9 cellular contexts compared by ENCODE assay signal in the genomic region with DNA sequence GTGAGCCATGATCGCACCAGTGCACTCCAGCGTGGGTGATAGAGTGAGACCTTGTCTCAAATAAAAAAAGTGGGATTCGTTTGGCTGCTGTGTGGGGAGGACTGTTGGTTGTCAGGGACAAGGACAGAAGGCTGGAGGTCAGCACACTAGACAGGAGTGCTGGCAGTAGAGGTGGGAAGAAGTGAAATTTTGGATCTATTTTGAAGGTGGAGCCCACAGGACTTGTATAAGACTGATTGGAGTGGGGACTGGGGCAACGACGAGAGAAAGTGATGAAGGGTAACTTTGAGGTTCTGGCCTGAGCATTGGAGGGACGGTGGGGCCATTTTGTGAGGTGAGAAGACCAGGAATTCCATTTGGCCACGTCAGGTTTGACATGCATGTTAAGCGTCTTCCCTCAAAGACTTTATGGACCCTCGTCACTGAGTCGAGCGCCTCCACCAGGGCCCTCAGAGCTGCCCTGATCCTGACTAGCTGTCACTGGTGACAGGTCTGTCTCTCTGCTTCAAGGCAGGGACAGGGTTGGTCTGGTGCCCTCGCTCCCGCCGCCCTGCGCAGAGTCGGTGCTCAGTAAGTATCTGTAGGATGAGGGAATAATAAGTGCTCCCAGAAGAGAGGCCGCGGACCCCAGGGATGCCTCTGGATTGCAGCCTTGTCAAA. TPM values are rescaled to one million over a fixed set of nuclear protein-coding genes. Genes with fewer than 3 reads are reported as not detected.
DNase-seq lines count a peak whose midpoint lies in the region; ATAC-seq and TF ChIP-seq lines count a peak whose summit lies in the region.
"Had no signal": no experiment of that assay in that cellular context is flagged by ENCODE, and none has a peak within 500 bp of the region (broad histone marks: within the 10 kb centered on the region; RNA-seq: fewer than 3 reads in every experiment).

No MANE protein-coding gene starts in this region.

- peak overlapping the region; percentile 73 for H2AFZ ChIP-seq in DND-41 (ENCODE audit: low read depth, low read length)

- ATAC-seq in DND-41 (ENCODE audit: insufficient read depth, low read depth), result peak; percentile 10; the same call in 2 of the 3 replicates

- H3K36me3 Mint-ChIP-seq in activated naive CD8-positive, alpha-beta T cell, result peaks cover 10% of the 10 kb centered on the region
- H3K36me3 Mint-ChIP-seq in immature natural killer cell, result peaks cover 3 to 7% (median 7%) of the 10 kb centered on the region in 3 donors

- peak overlapping the region; percentile 47 to 80; a peak in 3 of 4 replicates for H3K4me3 ChIP-seq in DND-41 (ENCODE audit: low read depth in 1 of 2, low read length in 2 of 2)
- peak overlapping the region; percentile 88 to 93 (median 90) for H3K4me3 ChIP-seq in subcutaneous abdominal adipose tissue (ENCODE audit: low read depth in 1 of 5, low read length in 5 of 5)

- peak overlapping the region; percentile 86 for H3K4me2 ChIP-seq in DND-41 (ENCODE audit: insufficient read depth, low read length)

- H3K4me1 Mint-ChIP-seq in activated naive CD8-positive, alpha-beta T cell (ENCODE audit: low read depth), result peaks cover 40% of the 10 kb centered on the region
- peaks cover 55 to 59% of the 10 kb centered on the region in 2 donors for H3K4me1 Mint-ChIP-seq in immature natural killer cell

- peaks cover 43% of the 10 kb centered on the region for H3K79me2 ChIP-seq in DND-41 (ENCODE audit: insufficient read depth, low read length)

- peak overlapping the region; percentile 98 for H3K4me3 Mint-ChIP-seq in activated naive CD8-positive, alpha-beta T cell
- H3K4me3 Mint-ChIP-seq in immature natural killer cell, result peak overlapping the region; percentile 97 to 99 (median 98)

- no peaks in the 10 kb centered on the region for H3K27me3 Mint-ChIP-seq in activated naive CD8-positive, alpha-beta T cell
- H3K27me3 Mint-ChIP-seq in immature natural killer cell (ENCODE audit: low read depth in 3 of 3), result peaks cover 7 to 10% (median 8%) of the 10 kb centered on the region in 3 donors

- H3K27me3 ChIP-seq in DND-41 (ENCODE audit: insufficient read depth, low read length, poor library complexity) (peaks cover 3% of the 10 kb centered on the region), subcutaneous abdominal adipose tissue (ENCODE audit: control insufficient read depth in 5 of 5, insufficient read depth in 4 of 5, low read length in 5 of 5) (no peaks in the 10 kb centered on the region)

- DNase-seq in DND-41, result no peak
- DNase-seq in HT1080 (ENCODE audit: low read depth), result peak; percentile 47
- no peak for DNase-seq in immature natural killer cell
- no peak for DNase-seq in OCI-M2 (lab: John Stamatoyannopoulos, UW; ENCODE audit: unreplicated experiment)
- DNase-seq in middle frontal gyrus (ENCODE audit: extremely low spot score, low spot score), result no peak
- DNase-seq in NCI-H774 (lab: John Stamatoyannopoulos, UW), result no peak

- H3K27ac ChIP-seq in DND-41 (ENCODE audit: low read length) (peak overlapping the region; percentile 63), subcutaneous abdominal adipose tissue (ENCODE audit: low read depth, low read length) (peak overlapping the region; percentile 74)

- H4K20me1 ChIP-seq in DND-41 (ENCODE audit: insufficient read depth, low read length), result peaks cover 21% of the 10 kb centered on the region

- TF ChIP-seq CTCF in DND-41 (IDR thresholded peaks at IDR 0.05; ENCODE audit: borderline replicate concordance, extremely low read depth, low read length, poor library complexity, severe bottlenecking), result no peak

- H3K4me1 ChIP-seq in DND-41 (ENCODE audit: insufficient read depth, low read length) (peaks cover 31% of the 10 kb centered on the region), subcutaneous abdominal adipose tissue (ENCODE audit: control insufficient read depth in 5 of 5, insufficient read depth in 5 of 5, low read length in 5 of 5) (peaks cover 3 to 38% (median 26%) of the 10 kb centered on the region in 5 donors)

- peak overlapping the region; percentile 95 for H3K27ac Mint-ChIP-seq in activated naive CD8-positive, alpha-beta T cell
- H3K27ac Mint-ChIP-seq in immature natural killer cell, result peak overlapping the region; percentile 94 to 99 (median 98)

- no peaks in the 10 kb centered on the region for H3K9me3 Mint-ChIP-seq in activated naive CD8-positive, alpha-beta T cell (ENCODE audit: low read depth)
- no peaks in the 10 kb centered on the region for H3K9me3 Mint-ChIP-seq in immature natural killer cell

- H3K36me3 ChIP-seq in DND-41 (ENCODE audit: insufficient read depth, low read length) (peaks cover 33% of the 10 kb centered on the region), subcutaneous abdominal adipose tissue (ENCODE audit: control insufficient read depth in 5 of 5, insufficient read depth in 5 of 5, low read length in 5 of 5) (peaks cover 3 to 24% (median 10%) of the 10 kb centered on the region in 5 donors)

- H3K9me3 ChIP-seq in DND-41 (ENCODE audit: insufficient read depth, low read length, severe bottlenecking) (no peaks in the 10 kb centered on the region), subcutaneous abdominal adipose tissue (ENCODE audit: control insufficient read depth in 5 of 5, low read length in 5 of 5) (no peaks in the 10 kb centered on the region)

- peak overlapping the region; percentile 62 for H3K9ac ChIP-seq in DND-41 (ENCODE audit: low read depth, low read length)
- peak overlapping the region; percentile 84 to 92 (median 90) for H3K9ac ChIP-seq in subcutaneous abdominal adipose tissue (ENCODE audit: low read length in 5 of 5)

RNA-seq across cellular contexts. Expression of gene CTU1, which starts 0.7 kb away (rescaled TPM):
- 26.5 and 32.3 TPM in 2 replicates for total RNA-seq in HT1080 (2014; rRNA removed; shearing (Covaris generic))
- polyA plus RNA-seq in HT1080 (2015; cell fraction: cytosol; rRNA removed), result 18.5 and 24.2 TPM in 2 replicates
- polyA plus RNA-seq in HT1080 (2015; cell fraction: nucleus; rRNA removed), result 29.1 and 39.0 TPM in 2 replicates
- polyA plus RNA-seq in immature natural killer cell, result 1 to 10 TPM; 2.0 to 5.6 (median 5.0) TPM

RNA-seq across cellular contexts. Expression of gene SIGLEC9, which starts 17.2 kb away (rescaled TPM):
- 0.67 and 1.4 TPM in 2 replicates for total RNA-seq in HT1080 (2014; rRNA removed; shearing (Covaris generic))
- 0.31 and 0.66 TPM in 2 replicates for polyA plus RNA-seq in HT1080 (2015; cell fraction: cytosol; rRNA removed)
- polyA plus RNA-seq in HT1080 (2015; cell fraction: nucleus; rRNA removed), result 0.80 and 1.3 TPM in 2 replicates
- polyA plus RNA-seq in immature natural killer cell, result 10 to 100 TPM in 2 of 3 donors, 1 to 10 TPM in 1; 6.2 to 16.8 (median 11.3) TPM

RNA-seq across cellular contexts. Expression of gene KLK14, which starts 24.8 kb away (rescaled TPM):
- total RNA-seq in HT1080 (2014; rRNA removed; shearing (Covaris generic)), result not detected in 2 replicates
- polyA plus RNA-seq in HT1080 (2015; cell fraction: cytosol; rRNA removed), result not detected in 2 replicates
- 0.28 TPM in 1 of 2 replicates, not detected in the other for polyA plus RNA-seq in HT1080 (2015; cell fraction: nucleus; rRNA removed)
- polyA plus RNA-seq in immature natural killer cell, result not detected

RNA-seq across cellular contexts. Expression of gene SIGLEC7, which starts 34.6 kb away (rescaled TPM):
- not detected in 2 replicates for total RNA-seq in HT1080 (2014; rRNA removed; shearing (Covaris generic))
- polyA plus RNA-seq in HT1080 (2015; cell fraction: cytosol; rRNA removed), result 0.07 TPM in 1 of 2 replicates, not detected in the other
- polyA plus RNA-seq in HT1080 (2015; cell fraction: nucleus; rRNA removed), result not detected in 2 replicates
- polyA plus RNA-seq in immature natural killer cell, result 100 to 1,000 TPM; 108 to 213 (median 129) TPM
- total RNA-seq: T-helper 1 cell treated with Interleukin-12 subunit alpha and Interleukin-12 subunit beta and Interleukin-4 antibody, amounts not matched to agents 30 ng/mL and 1 ng/mL, for 36 hours had no signal

RNA-seq across cellular contexts. Expression of gene KLK13, which starts 42.6 kb away (rescaled TPM):
- not detected in 2 replicates for total RNA-seq in HT1080 (2014; rRNA removed; shearing (Covaris generic))
- not detected in 2 replicates for polyA plus RNA-seq in HT1080 (2015; cell fraction: cytosol; rRNA removed)
- not detected in 2 replicates for polyA plus RNA-seq in HT1080 (2015; cell fraction: nucleus; rRNA removed)
- not detected for polyA plus RNA-seq in immature natural killer cell
- total RNA-seq: T-helper 1 cell treated with Interleukin-12 subunit alpha and Interleukin-12 subunit beta and Interleukin-4 antibody, amounts not matched to agents 30 ng/mL and 1 ng/mL, for 36 hours had no signal
